ENCODE assay signal across 1 cellular context in the genomic region with DNA sequence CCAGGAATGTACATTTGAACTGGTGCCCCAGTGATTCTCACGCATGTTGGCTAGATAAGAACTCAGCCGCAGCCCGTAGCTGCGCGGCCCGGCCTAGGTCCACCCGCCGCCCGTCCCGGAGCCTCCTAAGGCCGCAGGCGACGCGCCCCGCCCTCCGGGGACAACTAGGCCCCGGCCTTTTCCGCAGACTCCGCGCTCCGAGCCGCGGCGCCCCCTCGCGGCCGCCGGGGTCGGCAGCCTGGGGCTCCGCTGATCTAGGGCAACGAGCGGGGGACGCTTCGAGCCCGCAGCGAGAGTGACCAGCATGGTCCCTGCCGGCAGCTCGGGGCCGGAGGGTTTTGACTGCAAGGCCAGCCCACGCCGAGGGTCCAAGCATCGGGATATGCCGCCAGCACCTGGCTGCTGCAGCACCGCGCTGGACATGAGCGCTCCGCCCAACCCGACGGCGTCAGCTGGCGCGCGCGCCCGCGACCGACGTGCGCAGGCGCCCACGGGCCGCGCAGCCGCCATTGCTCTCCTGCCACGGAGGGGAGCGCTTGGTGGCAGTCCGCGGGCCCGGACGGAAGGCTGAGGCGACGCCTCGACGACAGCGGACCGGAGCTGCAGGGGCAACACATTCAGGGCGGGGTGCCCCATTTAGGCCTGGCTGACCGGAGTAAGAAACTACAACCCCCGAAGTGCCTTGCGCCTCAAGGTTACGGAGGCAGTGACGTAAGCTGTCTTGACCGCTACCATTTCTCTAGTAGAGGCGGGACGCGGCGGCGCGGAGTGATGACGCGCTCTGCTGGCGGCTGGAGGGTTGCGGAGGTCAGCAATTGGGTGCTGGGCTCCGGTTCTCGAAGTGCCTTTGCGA.
TF ChIP-seq lines count a peak whose summit lies in the region.

TSS of gene AP5S1 (plus strand) at position 500 of the 853 bp plus-strand sequence. CDS start 1,571 bp downstream, outside the sequence.

TF ChIP-seq in HepG2, 621 proteins besides CTCF, POLR2A, EP300 and RAD21 (continued from another document and continues in another):
- TF ChIP-seq PRDM10 (CRISPR knock-in tag; IDR thresholded peaks at IDR 0.05; ENCODE audit: low read depth), result peak; percentile 94
- 0 out of 2 replicates have a peak, but pooled peaks have one; percentile 17 for TF ChIP-seq ZNF7 (CRISPR knock-in tag; IDR thresholded peaks at IDR 0.05)
- no peak for TF ChIP-seq ARID2 (CRISPR knock-in tag; IDR thresholded peaks at IDR 0.05; ENCODE audit: borderline replicate concordance)
- TF ChIP-seq JUND (CRISPR knock-in tag; IDR thresholded peaks at IDR 0.05), result peak; percentile 78; the same call in 1 of the 2 replicates
- peak; percentile 97; the same call in 1 of the 2 replicates for TF ChIP-seq PCBP1 (IDR thresholded peaks at IDR 0.05; ENCODE audit: borderline replicate concordance, low read depth, low read length)
- peak; percentile 74; the same call in 1 of the 2 replicates for TF ChIP-seq HMG20B (CRISPR knock-in tag; conservative IDR thresholded peaks at IDR 0.05)
- peak; percentile 63 for TF ChIP-seq DZIP1 (CRISPR knock-in tag; IDR thresholded peaks at IDR 0.05)
- peak; percentile 99 for TF ChIP-seq ZNF234 (CRISPR knock-in tag; conservative IDR thresholded peaks at IDR 0.05)
- no peak for TF ChIP-seq CCAR2 (optimal IDR thresholded peaks at IDR 0.05; ENCODE audit: low read depth, low read length)
- peak; percentile 74; the same call in 1 of the 2 replicates for TF ChIP-seq ZKSCAN5 (CRISPR knock-in tag; IDR thresholded peaks at IDR 0.05)
- peak; percentile 99; the same call in 1 of the 2 replicates for TF ChIP-seq ZNF235 (CRISPR knock-in tag; IDR thresholded peaks at IDR 0.05; ENCODE audit: borderline replicate concordance)
- TF ChIP-seq FOXP4 (CRISPR knock-in tag; IDR thresholded peaks at IDR 0.05), result peak; percentile 60
- TF ChIP-seq ZNF101 (CRISPR knock-in tag; IDR thresholded peaks at IDR 0.05; ENCODE audit: borderline replicate concordance, low read depth), result no peak
- peak; percentile 63 for TF ChIP-seq PRPF4 (IDR thresholded peaks at IDR 0.05; ENCODE audit: low read depth, low read length, poor library complexity, severe bottlenecking)
- TF ChIP-seq GTF2F1 (IDR thresholded peaks at IDR 0.05; ENCODE audit: low read length), result peak; percentile 77; the same call in 1 of the 2 replicates
- peak; percentile 63; the same call in 1 of the 2 replicates for TF ChIP-seq SSRP1 (CRISPR knock-in tag; IDR thresholded peaks at IDR 0.05)
- TF ChIP-seq, protein P1, sequence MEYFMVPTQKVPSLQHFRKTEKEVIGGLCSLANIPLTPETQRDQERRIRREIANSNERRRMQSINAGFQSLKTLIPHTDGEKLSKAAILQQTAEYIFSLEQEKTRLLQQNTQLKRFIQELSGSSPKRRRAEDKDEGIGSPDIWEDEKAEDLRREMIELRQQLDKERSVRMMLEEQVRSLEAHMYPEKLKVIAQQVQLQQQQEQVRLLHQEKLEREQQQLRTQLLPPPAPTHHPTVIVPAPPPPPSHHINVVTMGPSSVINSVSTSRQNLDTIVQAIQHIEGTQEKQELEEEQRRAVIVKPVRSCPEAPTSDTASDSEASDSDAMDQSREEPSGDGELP (IDR thresholded peaks at IDR 0.05; ENCODE audit: borderline replicate concordance, low read depth), result peak; percentile 78; the same call in 1 of the 2 replicates
- no peak for TF ChIP-seq ZFP36 (IDR thresholded peaks at IDR 0.05; ENCODE audit: borderline replicate concordance, low read depth, low read length, partially characterized antibody)
- TF ChIP-seq ZMYM4 (CRISPR knock-in tag; IDR thresholded peaks at IDR 0.05), result peak; percentile 93
- TF ChIP-seq POLR2G (IDR thresholded peaks at IDR 0.05; ENCODE audit: low read depth, low read length), result peak; percentile 99
- peak; percentile 99 for TF ChIP-seq ZNF766 (CRISPR knock-in tag; IDR thresholded peaks at IDR 0.05; ENCODE audit: borderline replicate concordance)
- peak; percentile 98 for TF ChIP-seq ARNT2 (CRISPR knock-in tag; IDR thresholded peaks at IDR 0.05; ENCODE audit: low read depth)
- TF ChIP-seq FOSL1 (CRISPR knock-in tag; IDR thresholded peaks at IDR 0.05; ENCODE audit: borderline replicate concordance), result peak; percentile 63; the same call in 1 of the 2 replicates
- TF ChIP-seq, protein P2, sequence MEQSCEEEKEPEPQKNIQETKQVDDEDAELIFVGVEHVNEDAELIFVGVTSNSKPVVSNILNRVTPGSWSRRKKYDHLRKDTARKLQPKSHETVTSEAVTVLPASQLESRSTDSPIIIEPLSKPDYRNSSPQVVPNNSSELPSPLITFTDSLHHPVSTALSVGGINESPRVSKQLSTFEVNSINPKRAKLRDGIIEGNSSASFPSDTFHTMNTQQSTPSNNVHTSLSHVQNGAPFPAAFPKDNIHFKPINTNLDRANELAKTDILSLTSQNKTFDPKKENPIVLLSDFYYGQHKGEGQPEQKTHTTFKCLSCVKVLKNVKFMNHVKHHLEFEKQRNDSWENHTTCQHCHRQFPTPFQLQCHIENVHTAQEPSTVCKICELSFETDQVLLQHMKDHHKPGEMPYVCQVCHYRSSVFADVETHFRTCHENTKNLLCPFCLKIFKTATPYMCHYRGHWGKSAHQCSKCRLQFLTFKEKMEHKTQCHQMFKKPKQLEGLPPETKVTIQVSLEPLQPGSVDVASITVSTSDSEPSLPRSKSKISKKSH (CRISPR knock-in tag; IDR thresholded peaks at IDR 0.05; ENCODE audit: borderline replicate concordance), result peak; percentile 84
- TF ChIP-seq MIER3 (CRISPR knock-in tag; IDR thresholded peaks at IDR 0.05; ENCODE audit: borderline replicate concordance), result peak; percentile 70; the same call in 1 of the 2 replicates
- peak; percentile 97 for TF ChIP-seq ZNF451 (CRISPR knock-in tag; IDR thresholded peaks at IDR 0.05)
- TF ChIP-seq ERF (CRISPR knock-in tag; IDR thresholded peaks at IDR 0.05), result peak; percentile 99
- TF ChIP-seq KLF11 (CRISPR knock-in tag; IDR thresholded peaks at IDR 0.05), result peak; percentile 93
- TF ChIP-seq ZSCAN12 (CRISPR knock-in tag; IDR thresholded peaks at IDR 0.05), result peak; percentile 89
- TF ChIP-seq RBM22 (optimal IDR thresholded peaks at IDR 0.05; ENCODE audit: low read length), result no peak
- TF ChIP-seq RORA (CRISPR knock-in tag; IDR thresholded peaks at IDR 0.05), result no peak; the same call in 1 of the 2 replicates
- peak; percentile 94; the same call in 1 of the 2 replicates for TF ChIP-seq ZNF20 (CRISPR knock-in tag; IDR thresholded peaks at IDR 0.05)
- peak; percentile 88; the same call in 1 of the 2 replicates for TF ChIP-seq BCL3 (CRISPR knock-in tag; IDR thresholded peaks at IDR 0.05)
- no peak for TF ChIP-seq ZNF530 (CRISPR knock-in tag; IDR thresholded peaks at IDR 0.05; ENCODE audit: low read depth)
- TF ChIP-seq U2AF2 (IDR thresholded peaks at IDR 0.05; ENCODE audit: low read depth, low read length), result no peak
- TF ChIP-seq BCL6 (CRISPR knock-in tag; IDR thresholded peaks at IDR 0.05), result peak; percentile 62
- peak; percentile 76 for TF ChIP-seq TOPORS (CRISPR knock-in tag; IDR thresholded peaks at IDR 0.05)
- TF ChIP-seq ZBTB34 (CRISPR knock-in tag; IDR thresholded peaks at IDR 0.05), result peak; percentile 54; the same call in 1 of the 2 replicates
- TF ChIP-seq, protein P3, sequence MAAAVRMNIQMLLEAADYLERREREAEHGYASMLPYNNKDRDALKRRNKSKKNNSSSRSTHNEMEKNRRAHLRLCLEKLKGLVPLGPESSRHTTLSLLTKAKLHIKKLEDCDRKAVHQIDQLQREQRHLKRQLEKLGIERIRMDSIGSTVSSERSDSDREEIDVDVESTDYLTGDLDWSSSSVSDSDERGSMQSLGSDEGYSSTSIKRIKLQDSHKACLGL (CRISPR knock-in tag; IDR thresholded peaks at IDR 0.05), result peak; percentile 84
- 0 out of 2 replicates have a peak, but pooled peaks have one; percentile 63 for TF ChIP-seq ZNF672 (CRISPR knock-in tag; IDR thresholded peaks at IDR 0.05)
- TF ChIP-seq NCOA5 (CRISPR knock-in tag; IDR thresholded peaks at IDR 0.05), result peak; percentile 84; the same call in 1 of the 2 replicates
- TF ChIP-seq NBN (conservative IDR thresholded peaks at IDR 0.05), result no peak
- TF ChIP-seq ZFP62 (CRISPR knock-in tag; IDR thresholded peaks at IDR 0.05), result peak; percentile 96
- peak; percentile 81 for TF ChIP-seq KDM3A (CRISPR knock-in tag; IDR thresholded peaks at IDR 0.05; ENCODE audit: low read depth)
- no peak for TF ChIP-seq SOX6 (IDR thresholded peaks at IDR 0.05)
- TF ChIP-seq SOX6 (CRISPR knock-in tag; IDR thresholded peaks at IDR 0.05), result peak; percentile 78
